In genomic region chr14:92936085-92936484, GRCh38 we compare ENCODE assay signal across 30 cellular contexts. TPM values are rescaled to one million over a fixed set of nuclear protein-coding genes. Genes with fewer than 3 reads are reported as not detected.
"Had no signal": no experiment of that assay in that cellular context is flagged by ENCODE, and none has a peak within 500 bp of the region (broad histone marks: within the 10 kb centered on the region; RNA-seq: fewer than 3 reads in every experiment).

No MANE protein-coding gene starts in this region.

- H3K4me3 ChIP-seq: Peyer's patch, SJCRH30, SK-N-MC had no signal

- DNase-seq: Karpas-422, MM.1S, MV-4-11, NCI-H1092, NCI-H1105, NCI-H1417 treated with DMSO at 0.1 percent for 48 hours, NCI-H1436 treated with DMSO at 0.1 percent for 48 hours, NCI-H1694 treated with DMSO at 0.1 percent for 48 hours, NCI-H187 treated with DMSO at 0.1 percent for 48 hours, NCI-H2029, NCI-H2081, NCI-H2171 treated with DMSO at 0.1 percent for 48 hours, NCI-H2227 treated with DMSO at 0.1 percent for 48 hours, NCI-H345, NCI-H446, NCI-H510A treated with DMSO at 0.1 percent for 48 hours, NCI-H524 treated with DMSO at 0.1 percent for 48 hours, NCI-H526 treated with DMSO at 0.1 percent for 48 hours, NCI-H774, OCI-M1, PC-3, Peyer's patch, RPMI8226, SHP77, SIG-M5, SJCRH30 had no signal

- H3K9ac ChIP-seq: KMS-11 had no signal

- H3K4me2 ChIP-seq: KMS-11 had no signal

- H3K9me3 ChIP-seq: Peyer's patch, SJCRH30 had no signal

- H3K27ac ChIP-seq: KMS-11, Peyer's patch, SJCRH30, SK-N-MC had no signal

- H3K27me3 ChIP-seq: Peyer's patch, SJCRH30 had no signal

- ATAC-seq: PC-3, SK-N-SH treated with all-trans-retinoic acid at 6 μM for 48 hours had no signal

- H3K4me1 ChIP-seq: Peyer's patch had no signal

RNA-seq across cellular contexts. Expression of gene CHGA, which starts 13.1 kb away (rescaled TPM):
- total RNA-seq: LHCN-M2, PC-3, SJCRH30 had no signal
